Comparison of ENCODE assay signal across 1 cellular context in the genomic region with DNA sequence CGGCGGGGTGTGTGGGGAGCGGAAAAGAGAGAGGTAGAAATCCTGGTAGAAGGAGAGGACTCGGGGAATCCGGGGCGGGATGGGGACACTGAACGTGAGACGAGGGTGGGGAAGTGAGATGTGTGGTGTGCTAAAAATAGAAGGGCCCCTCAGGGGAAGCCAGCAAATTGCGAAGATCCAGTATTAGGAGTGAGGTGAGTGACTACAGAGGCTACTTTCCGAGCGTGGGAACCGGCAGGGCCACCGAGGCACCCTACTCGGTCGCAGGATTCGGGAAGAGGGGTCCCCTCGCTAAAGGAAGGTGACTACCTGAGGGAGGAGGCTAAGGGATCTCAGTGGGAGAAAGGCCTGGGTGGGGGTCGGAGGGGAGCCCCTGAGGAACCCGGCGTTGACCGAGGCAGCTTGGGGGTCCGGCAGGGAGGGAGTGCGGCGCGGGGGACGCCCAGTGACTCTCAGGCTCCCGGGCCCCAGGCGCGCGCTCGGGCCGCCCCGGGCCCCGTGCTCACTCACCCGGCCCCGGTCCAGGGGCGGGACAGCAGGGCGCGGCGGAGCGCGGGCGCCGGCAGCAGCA.
A peak's percentile ranks its signal among the peaks of the same experiment; 100 is the strongest.
TF ChIP-seq lines count a peak whose summit lies in the region.

No MANE protein-coding gene starts in this region.

TF ChIP-seq in HepG2, 621 proteins besides CTCF, POLR2A, EP300 and RAD21 (continued from another document):
- TF ChIP-seq, protein P1, sequence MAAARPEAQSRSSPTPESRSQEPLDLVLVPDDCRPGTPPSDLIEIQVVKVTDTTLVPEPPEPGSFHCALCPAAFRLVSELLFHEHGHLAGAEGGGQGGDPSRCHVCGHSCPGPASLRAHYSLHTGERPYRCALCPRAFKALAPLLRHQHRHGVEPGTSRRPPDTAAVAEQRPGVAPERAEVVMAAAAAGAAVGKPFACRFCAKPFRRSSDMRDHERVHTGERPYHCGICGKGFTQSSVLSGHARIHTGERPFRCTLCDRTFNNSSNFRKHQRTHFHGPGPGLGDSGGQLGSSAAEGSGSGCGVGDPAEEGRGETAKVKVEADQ (CRISPR knock-in tag; IDR thresholded peaks at IDR 0.05; ENCODE audit: borderline replicate concordance) = 0 out of 2 replicates have a peak, but pooled peaks have one; percentile 48
